ENCODE assay signal across 1 cellular context in genomic region chr16:57999971-58000705, GRCh38.
A peak's percentile ranks its signal among the peaks of the same experiment; 100 is the strongest.
TF ChIP-seq lines count a peak whose summit lies in the region.

Gene ZNF319, minus strand, starts transcription at chr16:58000672. Its CDS starts 2,407 bp downstream, at chr16:57998265.

TF ChIP-seq in GM12878, 131 proteins besides CTCF, POLR2A, EP300 and RAD21 (continued from another document):
- TF ChIP-seq ZNF592 (IDR thresholded peaks at IDR 0.05) (no peak), EGR1 (IDR thresholded peaks at IDR 0.05; ENCODE audit: borderline replicate concordance in 1 of 2, low read depth in 2 of 2, low read length in 2 of 2) (peak in 1 of 2 experiments; percentile 10; a peak in 1 of 3 replicates), MTA2 (IDR thresholded peaks at IDR 0.05; ENCODE audit: low read depth) (no peak), NFXL1 (IDR thresholded peaks at IDR 0.05; ENCODE audit: borderline replicate concordance) (0 out of 2 replicates have a peak, but pooled peaks have one; percentile 39), TAF1 (IDR thresholded peaks at IDR 0.05; ENCODE audit: borderline replicate concordance, low read depth, low read length) (peak; percentile 39; the same call in 1 of the 2 replicates), PAX5 (IDR thresholded peaks at IDR 0.05; ENCODE audit: borderline replicate concordance, low read depth, low read length) (no peak), CEBPB (IDR thresholded peaks at IDR 0.05; ENCODE audit: borderline replicate concordance in 1 of 2, low read depth in 2 of 2, low read length in 2 of 2) (no peak), BHLHE40 (IDR thresholded peaks at IDR 0.05; ENCODE audit: borderline replicate concordance in 1 of 2, low read depth in 2 of 2, low read length in 1 of 2) (peak in 1 of 2 experiments; percentile 24; a peak in 1 of 4 replicates), PKNOX1 (IDR thresholded peaks at IDR 0.05) (no peak), ZBTB4 (CRISPR knock-in tag; IDR thresholded peaks at IDR 0.05) (no peak), DPF2 (IDR thresholded peaks at IDR 0.05) (peak; percentile 76), ZNF217 (IDR thresholded peaks at IDR 0.05) (no peak), POU2F2 (IDR thresholded peaks at IDR 0.05; ENCODE audit: borderline replicate concordance, low read depth, low read length) (no peak), SKIL (IDR thresholded peaks at IDR 0.05; ENCODE audit: low read depth, poor library complexity, severe bottlenecking) (no peak), ZNF687 (IDR thresholded peaks at IDR 0.05) (0 out of 2 replicates have a peak, but pooled peaks have one; percentile 42), ASH2L (IDR thresholded peaks at IDR 0.05; ENCODE audit: borderline replicate concordance, low read depth) (0 out of 2 replicates have a peak, but pooled peaks have one; percentile 40), TCF12 (IDR thresholded peaks at IDR 0.05; ENCODE audit: low read depth, low read length) (0 out of 2 replicates have a peak, but pooled peaks have one; percentile 34), CHD2 (IDR thresholded peaks at IDR 0.05; ENCODE audit: borderline replicate concordance, low read depth, low read length) (no peak), BCLAF1 (IDR thresholded peaks at IDR 0.05) (no peak), TCF7 (IDR thresholded peaks at IDR 0.05; ENCODE audit: borderline replicate concordance) (no peak), SMARCA5 (IDR thresholded peaks at IDR 0.05) (peak; percentile 87; the same call in 1 of the 2 replicates)
- TF ChIP-seq, protein P1, sequence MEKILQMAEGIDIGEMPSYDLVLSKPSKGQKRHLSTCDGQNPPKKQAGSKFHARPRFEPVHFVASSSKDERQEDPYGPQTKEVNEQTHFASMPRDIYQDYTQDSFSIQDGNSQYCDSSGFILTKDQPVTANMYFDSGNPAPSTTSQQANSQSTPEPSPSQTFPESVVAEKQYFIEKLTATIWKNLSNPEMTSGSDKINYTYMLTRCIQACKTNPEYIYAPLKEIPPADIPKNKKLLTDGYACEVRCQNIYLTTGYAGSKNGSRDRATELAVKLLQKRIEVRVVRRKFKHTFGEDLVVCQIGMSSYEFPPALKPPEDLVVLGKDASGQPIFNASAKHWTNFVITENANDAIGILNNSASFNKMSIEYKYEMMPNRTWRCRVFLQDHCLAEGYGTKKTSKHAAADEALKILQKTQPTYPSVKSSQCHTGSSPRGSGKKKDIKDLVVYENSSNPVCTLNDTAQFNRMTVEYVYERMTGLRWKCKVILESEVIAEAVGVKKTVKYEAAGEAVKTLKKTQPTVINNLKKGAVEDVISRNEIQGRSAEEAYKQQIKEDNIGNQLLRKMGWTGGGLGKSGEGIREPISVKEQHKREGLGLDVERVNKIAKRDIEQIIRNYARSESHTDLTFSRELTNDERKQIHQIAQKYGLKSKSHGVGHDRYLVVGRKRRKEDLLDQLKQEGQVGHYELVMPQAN (conservative IDR thresholded peaks at IDR 0.05), result peak; percentile 76
